In the genomic region with DNA sequence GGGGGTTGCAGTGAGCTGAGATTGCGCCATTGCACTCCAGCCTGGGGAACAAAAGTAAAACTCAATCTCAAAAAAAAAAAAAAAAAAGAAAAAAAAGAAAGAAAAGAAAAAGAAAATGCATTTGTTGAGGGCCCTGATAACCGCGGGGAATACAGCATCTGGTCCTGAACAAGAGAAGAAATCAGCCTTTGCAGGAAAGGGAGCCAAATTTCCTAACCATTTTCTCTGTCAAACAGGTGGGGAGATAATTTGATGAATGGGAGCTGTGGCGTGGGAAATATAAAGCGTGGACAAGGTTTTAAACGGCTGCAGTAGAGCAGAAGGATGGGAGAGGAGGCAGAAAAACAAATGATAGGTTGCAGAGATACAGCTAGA, we compare ENCODE assay signal across 8 cellular contexts. TPM values are rescaled to one million over a fixed set of nuclear protein-coding genes. Genes with fewer than 3 reads are reported as not detected.
DNase-seq lines count a peak whose midpoint lies in the region; ATAC-seq and TF ChIP-seq lines count a peak whose summit lies in the region.

No MANE protein-coding gene starts in this region.

- no peaks in the 10 kb centered on the region for H3K9me3 Mint-ChIP-seq in HFFc6
- H3K9me3 Mint-ChIP-seq in activated T-helper 17 cell treated with anti-CD3 and anti-CD28 coated beads, Interleukin-2, amount 50 U/mL, for 72 hours: no peaks in the 10 kb centered on the region
- H3K9me3 Mint-ChIP-seq in stimulated activated naive B cell treated with anti-CD40 and anti-IgM and Interleukin-4, amounts not matched to agents 10 μg/mL and 1 μg/mL and 100 μg/mL, for 72 hours: no peaks in the 10 kb centered on the region

- no peak for ATAC-seq in activated T-helper 17 cell treated with anti-CD3 and anti-CD28 coated beads, Interleukin-2, amount 50 U/mL, for 72 hours (replicated peaks)
- ATAC-seq in stimulated activated naive B cell treated with anti-CD40 and anti-IgM and Interleukin-4, amounts not matched to agents 10 μg/mL and 1 μg/mL and 100 μg/mL, for 72 hours (replicated peaks): no peak
- ATAC-seq in GM18867 (IDR thresholded peaks at IDR 0.05; ENCODE audit: unreplicated experiment): no peak

- peak overlapping the region; percentile 56 for H3K4me3 ChIP-seq in iPS-18c (ENCODE audit: insufficient read depth, low read depth, low read length)

- peak overlapping the region; percentile 92 for H3K27ac Mint-ChIP-seq in HFFc6
- H3K27ac Mint-ChIP-seq in activated T-helper 17 cell treated with anti-CD3 and anti-CD28 coated beads, Interleukin-2, amount 50 U/mL, for 72 hours: peak overlapping the region; percentile 89
- peak overlapping the region; percentile 97 for H3K27ac Mint-ChIP-seq in stimulated activated naive B cell treated with anti-CD40 and anti-IgM and Interleukin-4, amounts not matched to agents 10 μg/mL and 1 μg/mL and 100 μg/mL, for 72 hours

- no peak for DNase-seq in HFFc6
- no peak for DNase-seq in stimulated activated naive B cell treated with anti-CD40 and anti-IgM and Interleukin-4, amounts not matched to agents 10 μg/mL and 1 μg/mL and 100 μg/mL, for 72 hours
- DNase-seq in NCI-H774 (lab: John Stamatoyannopoulos, UW): no peak
- DNase-seq in NK-92 treated with Interleukin-12 subunit alpha and Interleukin-12 subunit beta, amount 100 ng/mL, for 24 hours (lab: John Stamatoyannopoulos, UW): no peak
- DNase-seq in OCI-M1 (lab: John Stamatoyannopoulos, UW): no peak

- no peak for TF ChIP-seq CTCF in HFFc6 (IDR thresholded peaks at IDR 0.05)

- peaks cover 46% of the 10 kb centered on the region for H3K4me1 Mint-ChIP-seq in HFFc6 (ENCODE audit: low read depth)
- H3K4me1 Mint-ChIP-seq in activated T-helper 17 cell treated with anti-CD3 and anti-CD28 coated beads, Interleukin-2, amount 50 U/mL, for 72 hours: peaks cover 15% of the 10 kb centered on the region
- peaks cover 26 to 49% of the 10 kb centered on the region in 2 donors for H3K4me1 Mint-ChIP-seq in stimulated activated naive B cell treated with anti-CD40 and anti-IgM and Interleukin-4, amounts not matched to agents 10 μg/mL and 1 μg/mL and 100 μg/mL, for 72 hours

- peaks cover 7% of the 10 kb centered on the region for H3K27me3 Mint-ChIP-seq in HFFc6 (ENCODE audit: insufficient read depth)
- H3K27me3 Mint-ChIP-seq in activated T-helper 17 cell treated with anti-CD3 and anti-CD28 coated beads, Interleukin-2, amount 50 U/mL, for 72 hours: no peaks in the 10 kb centered on the region
- H3K27me3 Mint-ChIP-seq in stimulated activated naive B cell treated with anti-CD40 and anti-IgM and Interleukin-4, amounts not matched to agents 10 μg/mL and 1 μg/mL and 100 μg/mL, for 72 hours: no peaks in the 10 kb centered on the region

- H3K4me3 Mint-ChIP-seq in HFFc6: peak overlapping the region; percentile 93
- H3K4me3 Mint-ChIP-seq in activated T-helper 17 cell treated with anti-CD3 and anti-CD28 coated beads, Interleukin-2, amount 50 U/mL, for 72 hours: peak overlapping the region; percentile 82
- peak overlapping the region; percentile 96 to 99 for H3K4me3 Mint-ChIP-seq in stimulated activated naive B cell treated with anti-CD40 and anti-IgM and Interleukin-4, amounts not matched to agents 10 μg/mL and 1 μg/mL and 100 μg/mL, for 72 hours

- H3K36me3 Mint-ChIP-seq in HFFc6 (ENCODE audit: low read depth): peaks cover 31% of the 10 kb centered on the region
- peaks cover 37% of the 10 kb centered on the region for H3K36me3 Mint-ChIP-seq in activated T-helper 17 cell treated with anti-CD3 and anti-CD28 coated beads, Interleukin-2, amount 50 U/mL, for 72 hours (ENCODE audit: low read depth)
- peaks cover 14 to 36% of the 10 kb centered on the region in 2 donors for H3K36me3 Mint-ChIP-seq in stimulated activated naive B cell treated with anti-CD40 and anti-IgM and Interleukin-4, amounts not matched to agents 10 μg/mL and 1 μg/mL and 100 μg/mL, for 72 hours

- peaks cover under 1% of the 10 kb centered on the region for H3K9me3 ChIP-seq in iPS-18c (ENCODE audit: control insufficient read depth, insufficient read depth, low read length)

RNA-seq across cellular contexts. Expression of gene E2F6, which starts 0.9 kb away (rescaled TPM):
- 10 to 100 TPM in 3 of 6 experiments, 1 to 10 TPM in 3; 8.9 to 11.3 (median 10.3) TPM for total RNA-seq in HFFc6 (2021; fragmentation: NEBNext Ultra II Directional; extraction: Animal tissue kit (Norgen Biotek cat#: 25700))
- 1 to 10 TPM; 5.8 to 8.6 TPM for total RNA-seq in activated T-helper 17 cell treated with anti-CD3 and anti-CD28 coated beads, Interleukin-2, amount 50 U/mL, for 72 hours
